8 cellular contexts compared by ENCODE assay signal in the genomic region with DNA sequence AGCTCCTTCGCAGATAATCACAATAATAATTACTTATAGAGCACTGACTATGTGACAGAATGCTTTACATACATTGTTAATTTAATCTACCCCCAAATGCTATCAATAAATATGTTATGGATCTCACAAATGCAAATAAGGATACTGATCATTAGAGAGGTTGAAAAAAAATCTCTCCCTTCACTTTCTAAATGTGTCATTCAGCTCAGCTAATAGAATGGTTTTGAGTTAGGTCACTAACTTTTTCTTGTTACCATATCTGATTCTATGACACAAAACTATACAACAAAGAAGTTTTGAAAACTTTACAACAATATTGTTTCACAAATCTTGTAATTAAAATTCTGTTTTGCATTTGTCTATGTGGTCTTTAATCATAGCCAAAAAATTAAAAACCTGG. TPM values are rescaled to one million over a fixed set of nuclear protein-coding genes. Genes with fewer than 3 reads are reported as not detected.
"Had no signal": no experiment of that assay in that cellular context is flagged by ENCODE, and none has a peak within 500 bp of the region (broad histone marks: within the 10 kb centered on the region; RNA-seq: fewer than 3 reads in every experiment).

No MANE protein-coding gene starts in this region.

- FAIRE-seq: G401.6, GM12891, GM12892, GM18507, GM19239 had no signal

- DNase-seq: GDM1, GF-D8 had no signal

RNA-seq across cellular contexts. Expression of a gene that starts 17.4 kb away (rescaled TPM):
- total RNA-seq: G401 had no signal
